ENCODE assay signal across 20 cellular contexts in the genomic region with DNA sequence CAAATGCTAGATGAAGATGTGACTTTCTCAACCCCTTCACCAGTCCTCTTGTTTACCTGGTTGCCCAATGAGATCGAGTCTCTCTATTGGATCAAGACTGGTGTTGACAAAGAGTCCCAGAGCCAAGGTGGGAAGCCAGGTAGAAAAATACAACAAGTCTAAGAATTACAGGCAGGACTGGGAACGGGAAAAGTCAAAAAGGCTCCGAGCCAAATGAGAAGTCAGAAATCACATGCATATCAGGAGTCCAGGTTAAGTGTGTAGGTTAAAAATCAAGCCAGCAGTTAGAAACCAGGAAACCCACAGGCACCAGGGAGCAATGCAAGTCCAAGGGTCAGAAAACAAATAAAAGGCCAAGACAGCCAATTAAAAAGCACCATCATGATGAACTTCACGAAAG. TPM values are rescaled to one million over a fixed set of nuclear protein-coding genes. Genes with fewer than 3 reads are reported as not detected.
DNase-seq lines count a peak whose midpoint lies in the region; ATAC-seq, FAIRE-seq and TF ChIP-seq lines count a peak whose summit lies in the region.
"Had no signal": no experiment of that assay in that cellular context is flagged by ENCODE, and none has a peak within 500 bp of the region (broad histone marks: within the 10 kb centered on the region; RNA-seq: fewer than 3 reads in every experiment).

No MANE protein-coding gene starts in this region.

- H3K36me3 ChIP-seq in liver (ENCODE audit: control insufficient read depth in 4 of 4, insufficient read depth in 3 of 4, low read depth in 1 of 4, low read length in 3 of 4) = no peaks in the 10 kb centered on the region
- H3K36me3 ChIP-seq in HepG2 (replicated peaks in 1 of 2; ENCODE audit: control insufficient read depth in 1 of 2, insufficient read depth in 2 of 2, low read length in 2 of 2) = no peaks in the 10 kb centered on the region
- no peaks in the 10 kb centered on the region for H3K36me3 ChIP-seq in pancreas
- H3K36me3 ChIP-seq in WERI-Rb-1 = no peaks in the 10 kb centered on the region

- CTCF ChIA-PET in HepG2 (lab: Yijun Ruan, JAX; ENCODE audit: low intra/inter-chr PET ratio, low total read pairs) = no interaction called here

- no peak for DNase-seq in HepG2 (ENCODE audit: low spot score)
- peak; percentile 9 for DNase-seq in left kidney (ENCODE audit: low read depth, low spot score)
- DNase-seq in pancreas = peak in 3 of 6 donors; percentile 14 to 59 (median 41)
- no peak for DNase-seq in cortex of kidney (lab: John Stamatoyannopoulos, UW)
- DNase-seq in WERI-Rb-1 = no peak
- DNase-seq in GM03348 (ENCODE audit: low spot score) = no peak
- DNase-seq: CD4-positive, CD25-positive, alpha-beta regulatory T cell; DMS79; NCI-H1092; NCI-H1694; NCI-H345; NCI-H526 treated with DMSO at 0.1 percent for 48 hours; OCI-M1 had no signal

- TF ChIP-seq CTCF in liver (IDR thresholded peaks at IDR 0.05; ENCODE audit: low read depth, low read length, missing input control) (no peak), HepG2 (CRISPR knock-in tag; IDR thresholded peaks at IDR 0.05) (no peak), pancreas (IDR thresholded peaks at IDR 0.05) (no peak), WERI-Rb-1 (IDR thresholded peaks at IDR 0.05; ENCODE audit: low read depth, low read length) (no peak)

- H3K4me1 ChIP-seq in liver (ENCODE audit: control insufficient read depth in 4 of 4, insufficient read depth in 4 of 4, low read length in 3 of 4) (peaks cover 5 to 60% (median 48%) of the 10 kb centered on the region in 4 donors), HepG2 (ENCODE audit: insufficient read depth, low read length) (no peaks in the 10 kb centered on the region), pancreas (peaks cover 0 to 46% (median 18%) of the 10 kb centered on the region in 3 donors)

- POLR2A ChIA-PET in HepG2 (lab: Yijun Ruan, JAX) = no interaction called here

- ATAC-seq in HepG2 = no peak
- ATAC-seq in pancreas = peak; percentile 38 to 72 (median 58)
- ATAC-seq: K562 had no signal

- FAIRE-seq in HepG2 (lab: Jason Lieb, UNC) (no peak), pancreas (lab: Jason Lieb, UNC) (no peak)
- FAIRE-seq: GM12892, H1, K562 had no signal

- TF ChIP-seq EP300 in HepG2 (IDR thresholded peaks at IDR 0.05; ENCODE audit: low read depth in 2 of 2, low read length in 2 of 2) (no peak), HepG2 (CRISPR knock-in tag; IDR thresholded peaks at IDR 0.05; ENCODE audit: borderline replicate concordance) (no peak)

- H3K4me3 ChIP-seq in liver (ENCODE audit: low read depth in 1 of 3, low read length in 3 of 3) (no peak overlapping the region), HepG2 (replicated peaks in 1 of 3; ENCODE audit: insufficient read depth in 1 of 3, low read depth in 2 of 3, low read length in 3 of 3) (no peak overlapping the region), pancreas (no peak overlapping the region), WERI-Rb-1 (ENCODE audit: low read depth, low read length) (no peak overlapping the region)
- H3K4me3 ChIP-seq: K562 had no signal

- no peaks in the 10 kb centered on the region for H3K27me3 ChIP-seq in liver (ENCODE audit: control insufficient read depth in 4 of 4, insufficient read depth in 4 of 4, low read length in 3 of 4)
- no peaks in the 10 kb centered on the region for H3K27me3 ChIP-seq in HepG2 (ENCODE audit: control insufficient read depth in 1 of 2, insufficient read depth in 2 of 2, low read length in 2 of 2)
- no peaks in the 10 kb centered on the region for H3K27me3 ChIP-seq in pancreas
- H3K27me3 ChIP-seq in WERI-Rb-1 (ENCODE audit: insufficient read depth, low read depth, severe bottlenecking) = peaks cover 98% of the 10 kb centered on the region

- no peaks in the 10 kb centered on the region for H4K20me1 ChIP-seq in HepG2 (ENCODE audit: insufficient read depth, low read length)

- H3K9ac ChIP-seq in liver (ENCODE audit: low read depth in 1 of 2, low read length in 2 of 2) = no peak overlapping the region
- no peak overlapping the region for H3K9ac ChIP-seq in HepG2 (ENCODE audit: insufficient read depth, low read depth, low read length)

- intact Hi-C loops in HepG2 (cut with micrococcal nuclease; ENCODE audit: unreplicated experiment) (no loop called here), pancreas (cut with DNase I) (no loop called here)

- in situ Hi-C loops in HepG2 (cut with HindIII; ENCODE audit: extremely low pct_ligation_motif_present, low pct_unique_long_range_greater_than_20kb) = no loop called here

- TF ChIP-seq RAD21 in liver (IDR thresholded peaks at IDR 0.05) = peak; percentile 51 to 58
- no peak for TF ChIP-seq RAD21 in HepG2 (CRISPR knock-in tag; IDR thresholded peaks at IDR 0.05)

- BruUV-seq in HepG2 (replicated peaks; lab: Mats Ljungman, UMichigan) = no TSS peak

- no peak for TF ChIP-seq POLR2A in HepG2 (IDR thresholded peaks at IDR 0.05; ENCODE audit: insufficient read depth in 1 of 2, low read depth in 2 of 2, low read length in 2 of 2)

- H3K27ac ChIP-seq in liver (ENCODE audit: low read depth in 1 of 2, low read length in 2 of 2) = peak overlapping the region; percentile 72 to 85
- no peak overlapping the region for H3K27ac ChIP-seq in HepG2 (ENCODE audit: extremely low read length, insufficient read depth, low read length)
- H3K27ac ChIP-seq in pancreas = peak overlapping the region in 3 of 4 donors; percentile 16 to 82 (median 75)
- H3K27ac ChIP-seq in WERI-Rb-1 = no peak overlapping the region
- H3K27ac ChIP-seq: HL-60 had no signal

- H2AFZ ChIP-seq in HepG2 (ENCODE audit: low read length) = no peak overlapping the region

- no peaks in the 10 kb centered on the region for H3K9me3 ChIP-seq in liver (ENCODE audit: control insufficient read depth in 4 of 4, low read length in 3 of 4)
- H3K9me3 ChIP-seq in HepG2 (ENCODE audit: low read length) = no peaks in the 10 kb centered on the region
- no peaks in the 10 kb centered on the region for H3K9me3 ChIP-seq in pancreas
- peaks cover 3% of the 10 kb centered on the region for H3K9me3 ChIP-seq in WERI-Rb-1 (ENCODE audit: severe bottlenecking)

- 27% methylated on average over 4 of the region's 4 CpGs for WGBS in liver
- WGBS in HepG2 (ENCODE audit: low lambda C conversion rate) = under 1% methylated on average over 4 of the region's 4 CpGs
- WGBS in pancreas, 2 donors = 17 to 24% methylated on average over 4 of the region's 4 CpGs

- H3K79me2 ChIP-seq in HepG2 (ENCODE audit: insufficient read depth, low read length) = no peaks in the 10 kb centered on the region

- no peak overlapping the region for H3K4me2 ChIP-seq in HepG2 (ENCODE audit: low read depth, low read length)

RNA-seq across cellular contexts. Expression of a gene that starts 27.4 kb away (rescaled TPM):
- total RNA-seq in liver (10 to 100 TPM; 26.6 to 91.4 TPM), HepG2 (2016; rRNA removed; fragmentation: Illumina TruSeq; extraction: Trizol) (not detected in 2 replicates), pancreas (10 to 100 TPM; 13.9 to 38.4 (median 20.2) TPM)
- polyA plus RNA-seq in liver (100 to 1,000 TPM; 135 to 192 TPM), HepG2 (2011; rRNA removed) (not detected in 2 replicates), pancreas (10 to 100 TPM; 53.6 to 77.9 TPM)
- total RNA-seq in HepG2 (2016; cell fraction: cytosol; rRNA removed; fragmentation: Illumina TruSeq; extraction: Trizol; ENCODE audit: low read depth) = not detected in 2 replicates
- total RNA-seq in HepG2 (2016; cell fraction: insoluble cytoplasmic fraction; rRNA removed; fragmentation: Illumina TruSeq; extraction: Trizol) = not detected in 2 replicates
- not detected in 2 replicates for total RNA-seq in HepG2 (2016; cell fraction: membrane; rRNA removed; fragmentation: Illumina TruSeq; extraction: Trizol)
- not detected in 2 replicates for total RNA-seq in HepG2 (2016; cell fraction: nucleus; rRNA removed; fragmentation: Illumina TruSeq; extraction: Trizol)
- not detected in 2 replicates for polyA plus RNA-seq in HepG2 (2011; cell fraction: cytosol; rRNA removed)
- not detected in 2 replicates for polyA plus RNA-seq in HepG2 (2011; cell fraction: nucleus; rRNA removed)
- polyA plus RNA-seq in HepG2 (2012) = not detected in 2 replicates
- polyA plus RNA-seq in HepG2 (2016; cell fraction: cytosol; fragmentation: Illumina TruSeq; extraction: Trizol; ENCODE audit: low read depth) = not detected in 2 replicates
- not detected in 2 replicates for polyA plus RNA-seq in HepG2 (2016; cell fraction: insoluble cytoplasmic fraction; fragmentation: Illumina TruSeq; extraction: Trizol; ENCODE audit: low read depth)
- not detected in 2 replicates for polyA plus RNA-seq in HepG2 (2016; cell fraction: membrane; fragmentation: Illumina TruSeq; extraction: Trizol; ENCODE audit: low read depth)
- polyA plus RNA-seq in HepG2 (2016; cell fraction: nucleus; fragmentation: Illumina TruSeq; extraction: Trizol; ENCODE audit: insufficient read depth, low read depth) = not detected in 2 replicates
- not detected in 2 replicates for polyA minus RNA-seq in HepG2 (2011; rRNA and poly(A)+ RNA removed; ENCODE audit: low replicate concordance)
- polyA minus RNA-seq in HepG2 (2011; cell fraction: cytosol; rRNA and poly(A)+ RNA removed) = not detected in 2 replicates
- not detected in 2 replicates for polyA minus RNA-seq in HepG2 (2011; cell fraction: nucleus; rRNA and poly(A)+ RNA removed)

RNA-seq across cellular contexts. Expression of a gene that starts 39.0 kb away (rescaled TPM):
- total RNA-seq in liver (1,000 to 10,000 TPM in 1 of 2 donors, 100 to 1,000 TPM in 1; 103 to 4,637 TPM), HepG2 (2016; rRNA removed; fragmentation: Illumina TruSeq; extraction: Trizol) (not detected in 2 replicates), pancreas (100 to 1,000 TPM in 1 of 6 donors, 10 to 100 TPM in 3, 1 to 10 TPM in 2; 1.3 to 148 (median 13.3) TPM)
- polyA plus RNA-seq in liver (over 10,000 TPM in 1 of 2 donors, 1,000 to 10,000 TPM in 1; 4,292 to 13,117 TPM), HepG2 (2011; rRNA removed) (not detected in 2 replicates), pancreas (10 to 100 TPM in 1 of 2 donors, 1 to 10 TPM in 1; 7.9 to 33.6 TPM)
- total RNA-seq in HepG2 (2016; cell fraction: cytosol; rRNA removed; fragmentation: Illumina TruSeq; extraction: Trizol; ENCODE audit: low read depth) = not detected in 2 replicates
- not detected in 2 replicates for total RNA-seq in HepG2 (2016; cell fraction: insoluble cytoplasmic fraction; rRNA removed; fragmentation: Illumina TruSeq; extraction: Trizol)
- not detected in 2 replicates for total RNA-seq in HepG2 (2016; cell fraction: membrane; rRNA removed; fragmentation: Illumina TruSeq; extraction: Trizol)
- not detected in 2 replicates for total RNA-seq in HepG2 (2016; cell fraction: nucleus; rRNA removed; fragmentation: Illumina TruSeq; extraction: Trizol)
- polyA plus RNA-seq in HepG2 (2011; cell fraction: cytosol; rRNA removed) = not detected in 2 replicates
- polyA plus RNA-seq in HepG2 (2011; cell fraction: nucleus; rRNA removed) = not detected in 2 replicates
- polyA plus RNA-seq in HepG2 (2012) = not detected in 2 replicates
- polyA plus RNA-seq in HepG2 (2016; cell fraction: cytosol; fragmentation: Illumina TruSeq; extraction: Trizol; ENCODE audit: low read depth) = not detected in 2 replicates
- not detected in 2 replicates for polyA plus RNA-seq in HepG2 (2016; cell fraction: insoluble cytoplasmic fraction; fragmentation: Illumina TruSeq; extraction: Trizol; ENCODE audit: low read depth)
- polyA plus RNA-seq in HepG2 (2016; cell fraction: membrane; fragmentation: Illumina TruSeq; extraction: Trizol; ENCODE audit: low read depth) = not detected in 2 replicates
- polyA plus RNA-seq in HepG2 (2016; cell fraction: nucleus; fragmentation: Illumina TruSeq; extraction: Trizol; ENCODE audit: insufficient read depth, low read depth) = not detected in 2 replicates
- polyA minus RNA-seq in HepG2 (2011; rRNA and poly(A)+ RNA removed; ENCODE audit: low replicate concordance) = not detected in 2 replicates
- not detected in 2 replicates for polyA minus RNA-seq in HepG2 (2011; cell fraction: cytosol; rRNA and poly(A)+ RNA removed)
- polyA minus RNA-seq in HepG2 (2011; cell fraction: nucleus; rRNA and poly(A)+ RNA removed) = not detected in 2 replicates
- total RNA-seq: A673; CD4-positive, CD25-positive, alpha-beta regulatory T cell; G401; H1 had no signal
- polyA plus RNA-seq: CD4-positive, CD25-positive, alpha-beta regulatory T cell; H1; K562 had no signal

RNA-seq across cellular contexts. Expression of a gene that starts 48.8 kb away (rescaled TPM):
- total RNA-seq in liver (1 to 10 TPM in 1 of 2 donors, under 1 TPM in 1; 0.09 to 2.7 TPM), HepG2 (2016; rRNA removed; fragmentation: Illumina TruSeq; extraction: Trizol) (not detected in 2 replicates), pancreas (under 1 TPM in 4 of 6 donors, not detected in 2; 0.29 to 0.67 (median 0.34) TPM)
- polyA plus RNA-seq in liver (1 to 10 TPM in 1 of 2 donors, under 1 TPM in 1; 0.40 to 1.0 TPM), HepG2 (2011; rRNA removed) (not detected in 2 replicates), pancreas (under 1 TPM in 1 of 2 donors, not detected in 1; 0.19 TPM)
- not detected in 2 replicates for total RNA-seq in HepG2 (2016; cell fraction: cytosol; rRNA removed; fragmentation: Illumina TruSeq; extraction: Trizol; ENCODE audit: low read depth)
- not detected in 2 replicates for total RNA-seq in HepG2 (2016; cell fraction: insoluble cytoplasmic fraction; rRNA removed; fragmentation: Illumina TruSeq; extraction: Trizol)
- total RNA-seq in HepG2 (2016; cell fraction: membrane; rRNA removed; fragmentation: Illumina TruSeq; extraction: Trizol) = not detected in 2 replicates
- not detected in 2 replicates for total RNA-seq in HepG2 (2016; cell fraction: nucleus; rRNA removed; fragmentation: Illumina TruSeq; extraction: Trizol)
- not detected in 2 replicates for polyA plus RNA-seq in HepG2 (2011; cell fraction: cytosol; rRNA removed)
- polyA plus RNA-seq in HepG2 (2011; cell fraction: nucleus; rRNA removed) = not detected in 2 replicates
- polyA plus RNA-seq in HepG2 (2012) = not detected in 2 replicates
- not detected in 2 replicates for polyA plus RNA-seq in HepG2 (2016; cell fraction: cytosol; fragmentation: Illumina TruSeq; extraction: Trizol; ENCODE audit: low read depth)
- not detected in 2 replicates for polyA plus RNA-seq in HepG2 (2016; cell fraction: insoluble cytoplasmic fraction; fragmentation: Illumina TruSeq; extraction: Trizol; ENCODE audit: low read depth)
- polyA plus RNA-seq in HepG2 (2016; cell fraction: membrane; fragmentation: Illumina TruSeq; extraction: Trizol; ENCODE audit: low read depth) = not detected in 2 replicates
- not detected in 2 replicates for polyA plus RNA-seq in HepG2 (2016; cell fraction: nucleus; fragmentation: Illumina TruSeq; extraction: Trizol; ENCODE audit: insufficient read depth, low read depth)
- not detected in 2 replicates for polyA minus RNA-seq in HepG2 (2011; rRNA and poly(A)+ RNA removed; ENCODE audit: low replicate concordance)
- not detected in 2 replicates for polyA minus RNA-seq in HepG2 (2011; cell fraction: cytosol; rRNA and poly(A)+ RNA removed)
- not detected in 2 replicates for polyA minus RNA-seq in HepG2 (2011; cell fraction: nucleus; rRNA and poly(A)+ RNA removed)
- total RNA-seq: CD4-positive, CD25-positive, alpha-beta regulatory T cell; G401; H1; K562 had no signal
- polyA plus RNA-seq: H1, K562 had no signal

Comparison
In these comparisons a context has a peak if more than half of its experiments do, and no peak if none do; other contexts are left out.
1. H3K27ac ChIP-seq: peak in liver (2 of 2) and pancreas (3 of 4); none in HepG2 (single experiment) and WERI-Rb-1 (single experiment).
2. RNA of a gene that starts 27.4 kb away (total RNA-seq): 26.6 to 91.4 TPM in liver and 13.9 to 38.4 TPM in pancreas; not detected in HepG2; every median in the first group is over 10 times any median in the second.